1 cellular context compared by ENCODE assay signal in genomic region chr5:81787843-81788242, GRCh38.
TF ChIP-seq lines count a peak whose summit lies in the region.

No MANE protein-coding gene starts in this region.

TF ChIP-seq in HepG2, 621 proteins besides CTCF, POLR2A, EP300 and RAD21 (continued from another document):
- no peak for TF ChIP-seq STAT6 (CRISPR knock-in tag; IDR thresholded peaks at IDR 0.05; ENCODE audit: borderline replicate concordance)
- no peak for TF ChIP-seq ZBTB10 (CRISPR knock-in tag; IDR thresholded peaks at IDR 0.05; ENCODE audit: borderline replicate concordance)
- no peak for TF ChIP-seq FOXM1 (CRISPR knock-in tag; IDR thresholded peaks at IDR 0.05)
- no peak for TF ChIP-seq U2AF2 (IDR thresholded peaks at IDR 0.05; ENCODE audit: low read depth, low read length)
- TF ChIP-seq ZNF782 (CRISPR knock-in tag; IDR thresholded peaks at IDR 0.05; ENCODE audit: borderline replicate concordance) = no peak
- TF ChIP-seq KLF6 (CRISPR knock-in tag; IDR thresholded peaks at IDR 0.05) = no peak
- no peak for TF ChIP-seq ZNF776 (CRISPR knock-in tag; IDR thresholded peaks at IDR 0.05)
- no peak for TF ChIP-seq ZZZ3 (CRISPR knock-in tag; IDR thresholded peaks at IDR 0.05; ENCODE audit: borderline replicate concordance)
- no peak for TF ChIP-seq ZNF792 (CRISPR knock-in tag; IDR thresholded peaks at IDR 0.05)
